Comparison of ENCODE assay signal across 1 cellular context in the genomic region with DNA sequence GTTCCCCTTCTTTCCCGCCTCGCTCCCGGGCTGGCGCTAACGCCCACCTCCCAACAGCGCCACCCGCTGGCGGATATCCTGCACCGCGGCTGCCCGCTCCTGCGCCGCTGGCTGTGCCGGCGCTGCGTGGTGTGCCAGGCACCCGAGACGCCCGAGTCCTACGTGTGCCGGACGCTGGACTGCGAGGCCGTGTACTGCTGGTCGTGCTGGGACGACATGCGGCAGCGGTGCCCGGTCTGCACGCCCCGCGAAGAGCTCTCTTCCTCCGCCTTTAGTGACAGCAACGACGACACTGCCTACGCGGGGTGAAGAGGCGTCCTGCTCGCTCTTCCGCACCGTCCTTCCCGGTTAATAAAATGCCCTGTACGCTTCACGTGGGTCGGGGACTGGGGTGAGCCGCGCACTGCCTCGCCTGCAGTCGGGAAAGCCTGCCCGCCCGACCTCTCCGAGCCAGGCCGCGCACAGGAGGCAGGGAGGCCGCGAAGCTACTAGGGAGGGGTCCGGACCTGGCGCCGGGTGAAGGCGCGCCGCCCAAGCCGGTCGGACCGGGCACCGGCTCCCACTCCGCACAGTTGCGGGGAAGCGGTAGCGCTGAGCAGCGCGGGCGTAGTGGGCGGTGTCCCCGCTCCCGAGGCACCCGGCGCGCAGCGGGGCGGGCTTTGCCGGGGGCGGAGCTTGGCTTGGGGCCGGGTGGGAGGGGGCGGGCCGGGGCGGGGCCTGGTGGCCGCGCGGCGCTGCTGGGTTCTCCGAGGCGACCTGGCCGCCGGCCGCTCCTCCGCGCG.
A peak's percentile ranks its signal among the peaks of the same experiment; 100 is the strongest.
TF ChIP-seq lines count a peak whose summit lies in the region.

A gene with protein sequence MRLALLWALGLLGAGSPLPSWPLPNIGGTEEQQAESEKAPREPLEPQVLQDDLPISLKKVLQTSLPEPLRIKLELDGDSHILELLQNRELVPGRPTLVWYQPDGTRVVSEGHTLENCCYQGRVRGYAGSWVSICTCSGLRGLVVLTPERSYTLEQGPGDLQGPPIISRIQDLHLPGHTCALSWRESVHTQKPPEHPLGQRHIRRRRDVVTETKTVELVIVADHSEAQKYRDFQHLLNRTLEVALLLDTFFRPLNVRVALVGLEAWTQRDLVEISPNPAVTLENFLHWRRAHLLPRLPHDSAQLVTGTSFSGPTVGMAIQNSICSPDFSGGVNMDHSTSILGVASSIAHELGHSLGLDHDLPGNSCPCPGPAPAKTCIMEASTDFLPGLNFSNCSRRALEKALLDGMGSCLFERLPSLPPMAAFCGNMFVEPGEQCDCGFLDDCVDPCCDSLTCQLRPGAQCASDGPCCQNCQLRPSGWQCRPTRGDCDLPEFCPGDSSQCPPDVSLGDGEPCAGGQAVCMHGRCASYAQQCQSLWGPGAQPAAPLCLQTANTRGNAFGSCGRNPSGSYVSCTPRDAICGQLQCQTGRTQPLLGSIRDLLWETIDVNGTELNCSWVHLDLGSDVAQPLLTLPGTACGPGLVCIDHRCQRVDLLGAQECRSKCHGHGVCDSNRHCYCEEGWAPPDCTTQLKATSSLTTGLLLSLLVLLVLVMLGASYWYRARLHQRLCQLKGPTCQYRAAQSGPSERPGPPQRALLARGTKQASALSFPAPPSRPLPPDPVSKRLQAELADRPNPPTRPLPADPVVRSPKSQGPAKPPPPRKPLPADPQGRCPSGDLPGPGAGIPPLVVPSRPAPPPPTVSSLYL (plus strand): TSS at position 757 of the 782 bp plus-strand sequence. CDS start 71 bp downstream, outside the sequence.

TF ChIP-seq in K562, 482 proteins besides CTCF, POLR2A, EP300 and RAD21 (continued from another document and continues in another):
- TF ChIP-seq, protein P1, sequence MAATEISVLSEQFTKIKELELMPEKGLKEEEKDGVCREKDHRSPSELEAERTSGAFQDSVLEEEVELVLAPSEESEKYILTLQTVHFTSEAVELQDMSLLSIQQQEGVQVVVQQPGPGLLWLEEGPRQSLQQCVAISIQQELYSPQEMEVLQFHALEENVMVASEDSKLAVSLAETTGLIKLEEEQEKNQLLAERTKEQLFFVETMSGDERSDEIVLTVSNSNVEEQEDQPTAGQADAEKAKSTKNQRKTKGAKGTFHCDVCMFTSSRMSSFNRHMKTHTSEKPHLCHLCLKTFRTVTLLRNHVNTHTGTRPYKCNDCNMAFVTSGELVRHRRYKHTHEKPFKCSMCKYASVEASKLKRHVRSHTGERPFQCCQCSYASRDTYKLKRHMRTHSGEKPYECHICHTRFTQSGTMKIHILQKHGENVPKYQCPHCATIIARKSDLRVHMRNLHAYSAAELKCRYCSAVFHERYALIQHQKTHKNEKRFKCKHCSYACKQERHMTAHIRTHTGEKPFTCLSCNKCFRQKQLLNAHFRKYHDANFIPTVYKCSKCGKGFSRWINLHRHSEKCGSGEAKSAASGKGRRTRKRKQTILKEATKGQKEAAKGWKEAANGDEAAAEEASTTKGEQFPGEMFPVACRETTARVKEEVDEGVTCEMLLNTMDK (IDR thresholded peaks at IDR 0.05; ENCODE audit: borderline replicate concordance, insufficient read depth, low read depth, low read length, poor library complexity, severe bottlenecking) = peak; percentile 92
- TF ChIP-seq FOXA3 (CRISPR knock-in tag; conservative IDR thresholded peaks at IDR 0.05 in 1 of 2, IDR thresholded peaks at IDR 0.05 in 1 of 2) (0 out of 4 replicates have a peak, but pooled peaks of 1 of the 2 experiments have one; percentile 48), ZNF766 (CRISPR knock-in tag; conservative IDR thresholded peaks at IDR 0.05) (peak; percentile 76), ZC3H4 (CRISPR knock-in tag; IDR thresholded peaks at IDR 0.05; ENCODE audit: borderline replicate concordance) (0 out of 2 replicates have a peak, but pooled peaks have one; percentile 7), SMC3 (conservative IDR thresholded peaks at IDR 0.05; ENCODE audit: insufficient read depth, low read depth, low read length) (peak; percentile 22; the same call in 1 of the 2 replicates), TEAD4 (IDR thresholded peaks at IDR 0.05; ENCODE audit: low read length) (no peak), TEAD4 (CRISPR knock-in tag; IDR thresholded peaks at IDR 0.05; ENCODE audit: borderline replicate concordance) (no peak), KDM5B (IDR thresholded peaks at IDR 0.05; ENCODE audit: insufficient replicate concordance, low read depth, low read length) (peak; percentile 66), FOXP1 (CRISPR knock-in tag; IDR thresholded peaks at IDR 0.05) (peak; percentile 86; the same call in 1 of the 2 replicates), HCFC1 (IDR thresholded peaks at IDR 0.05; ENCODE audit: low read depth, low read length) (peak; percentile 52; the same call in 1 of the 2 replicates), CTBP1 (IDR thresholded peaks at IDR 0.05; ENCODE audit: borderline replicate concordance) (peak; percentile 96), MYNN (IDR thresholded peaks at IDR 0.05) (peak; percentile 73), MYNN (CRISPR knock-in tag; IDR thresholded peaks at IDR 0.05) (no peak), LARP7 (IDR thresholded peaks at IDR 0.05) (peak; percentile 79; the same call in 1 of the 2 replicates), JUND (IDR thresholded peaks at IDR 0.05; ENCODE audit: borderline replicate concordance, low read depth, low read length) (peak; percentile 50; the same call in 1 of the 2 replicates), JUND (tag; IDR thresholded peaks at IDR 0.05; ENCODE audit: borderline replicate concordance, low read depth, low read length) (peak; percentile 26; the same call in 1 of the 3 replicates), MTA2 (IDR thresholded peaks at IDR 0.05; ENCODE audit: low read depth) (no peak), ZNF551 (CRISPR knock-in tag; IDR thresholded peaks at IDR 0.05) (no peak), SIRT6 (IDR thresholded peaks at IDR 0.05; ENCODE audit: low read depth, low read length) (no peak), SRSF1 (IDR thresholded peaks at IDR 0.05; ENCODE audit: low read depth, low read length) (no peak), ZBED1 (IDR thresholded peaks at IDR 0.05) (peak; percentile 69; the same call in 1 of the 2 replicates), JUN (IDR thresholded peaks at IDR 0.05; ENCODE audit: borderline replicate concordance, low read depth, low read length) (no peak), JUN (CRISPR knock-in tag; IDR thresholded peaks at IDR 0.05; ENCODE audit: borderline replicate concordance) (peak; percentile 75; the same call in 1 of the 2 replicates), PURB (CRISPR knock-in tag; IDR thresholded peaks at IDR 0.05; ENCODE audit: low read depth) (no peak), ZNF589 (CRISPR knock-in tag; IDR thresholded peaks at IDR 0.05; ENCODE audit: low read depth) (peak; percentile 66; the same call in 1 of the 2 replicates)
- TF ChIP-seq, protein P2, sequence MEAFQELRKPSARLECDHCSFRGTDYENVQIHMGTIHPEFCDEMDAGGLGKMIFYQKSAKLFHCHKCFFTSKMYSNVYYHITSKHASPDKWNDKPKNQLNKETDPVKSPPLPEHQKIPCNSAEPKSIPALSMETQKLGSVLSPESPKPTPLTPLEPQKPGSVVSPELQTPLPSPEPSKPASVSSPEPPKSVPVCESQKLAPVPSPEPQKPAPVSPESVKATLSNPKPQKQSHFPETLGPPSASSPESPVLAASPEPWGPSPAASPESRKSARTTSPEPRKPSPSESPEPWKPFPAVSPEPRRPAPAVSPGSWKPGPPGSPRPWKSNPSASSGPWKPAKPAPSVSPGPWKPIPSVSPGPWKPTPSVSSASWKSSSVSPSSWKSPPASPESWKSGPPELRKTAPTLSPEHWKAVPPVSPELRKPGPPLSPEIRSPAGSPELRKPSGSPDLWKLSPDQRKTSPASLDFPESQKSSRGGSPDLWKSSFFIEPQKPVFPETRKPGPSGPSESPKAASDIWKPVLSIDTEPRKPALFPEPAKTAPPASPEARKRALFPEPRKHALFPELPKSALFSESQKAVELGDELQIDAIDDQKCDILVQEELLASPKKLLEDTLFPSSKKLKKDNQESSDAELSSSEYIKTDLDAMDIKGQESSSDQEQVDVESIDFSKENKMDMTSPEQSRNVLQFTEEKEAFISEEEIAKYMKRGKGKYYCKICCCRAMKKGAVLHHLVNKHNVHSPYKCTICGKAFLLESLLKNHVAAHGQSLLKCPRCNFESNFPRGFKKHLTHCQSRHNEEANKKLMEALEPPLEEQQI (IDR thresholded peaks at IDR 0.05) = no peak
- TF ChIP-seq, protein P3, sequence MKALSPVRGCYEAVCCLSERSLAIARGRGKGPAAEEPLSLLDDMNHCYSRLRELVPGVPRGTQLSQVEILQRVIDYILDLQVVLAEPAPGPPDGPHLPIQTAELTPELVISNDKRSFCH (CRISPR knock-in tag; IDR thresholded peaks at IDR 0.05) = no peak
- TF ChIP-seq, protein P3 (tag; IDR thresholded peaks at IDR 0.05) = peak; percentile 86; the same call in 1 of the 2 replicates
- TF ChIP-seq, protein P4, sequence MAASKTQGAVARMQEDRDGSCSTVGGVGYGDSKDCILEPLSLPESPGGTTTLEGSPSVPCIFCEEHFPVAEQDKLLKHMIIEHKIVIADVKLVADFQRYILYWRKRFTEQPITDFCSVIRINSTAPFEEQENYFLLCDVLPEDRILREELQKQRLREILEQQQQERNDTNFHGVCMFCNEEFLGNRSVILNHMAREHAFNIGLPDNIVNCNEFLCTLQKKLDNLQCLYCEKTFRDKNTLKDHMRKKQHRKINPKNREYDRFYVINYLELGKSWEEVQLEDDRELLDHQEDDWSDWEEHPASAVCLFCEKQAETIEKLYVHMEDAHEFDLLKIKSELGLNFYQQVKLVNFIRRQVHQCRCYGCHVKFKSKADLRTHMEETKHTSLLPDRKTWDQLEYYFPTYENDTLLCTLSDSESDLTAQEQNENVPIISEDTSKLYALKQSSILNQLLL (CRISPR knock-in tag; IDR thresholded peaks at IDR 0.05; ENCODE audit: borderline replicate concordance) = no peak
- TF ChIP-seq, protein P5, sequence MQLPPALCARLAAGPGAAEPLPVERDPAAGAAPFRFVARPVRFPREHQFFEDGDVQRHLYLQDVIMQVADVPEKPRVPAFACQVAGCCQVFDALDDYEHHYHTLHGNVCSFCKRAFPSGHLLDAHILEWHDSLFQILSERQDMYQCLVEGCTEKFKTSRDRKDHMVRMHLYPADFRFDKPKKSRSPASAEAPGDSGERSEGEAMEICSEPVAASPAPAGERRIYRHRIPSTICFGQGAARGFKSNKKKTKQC (CRISPR knock-in tag; IDR thresholded peaks at IDR 0.05) = peak; percentile 83; the same call in 1 of the 2 replicates
- TF ChIP-seq, protein P6, sequence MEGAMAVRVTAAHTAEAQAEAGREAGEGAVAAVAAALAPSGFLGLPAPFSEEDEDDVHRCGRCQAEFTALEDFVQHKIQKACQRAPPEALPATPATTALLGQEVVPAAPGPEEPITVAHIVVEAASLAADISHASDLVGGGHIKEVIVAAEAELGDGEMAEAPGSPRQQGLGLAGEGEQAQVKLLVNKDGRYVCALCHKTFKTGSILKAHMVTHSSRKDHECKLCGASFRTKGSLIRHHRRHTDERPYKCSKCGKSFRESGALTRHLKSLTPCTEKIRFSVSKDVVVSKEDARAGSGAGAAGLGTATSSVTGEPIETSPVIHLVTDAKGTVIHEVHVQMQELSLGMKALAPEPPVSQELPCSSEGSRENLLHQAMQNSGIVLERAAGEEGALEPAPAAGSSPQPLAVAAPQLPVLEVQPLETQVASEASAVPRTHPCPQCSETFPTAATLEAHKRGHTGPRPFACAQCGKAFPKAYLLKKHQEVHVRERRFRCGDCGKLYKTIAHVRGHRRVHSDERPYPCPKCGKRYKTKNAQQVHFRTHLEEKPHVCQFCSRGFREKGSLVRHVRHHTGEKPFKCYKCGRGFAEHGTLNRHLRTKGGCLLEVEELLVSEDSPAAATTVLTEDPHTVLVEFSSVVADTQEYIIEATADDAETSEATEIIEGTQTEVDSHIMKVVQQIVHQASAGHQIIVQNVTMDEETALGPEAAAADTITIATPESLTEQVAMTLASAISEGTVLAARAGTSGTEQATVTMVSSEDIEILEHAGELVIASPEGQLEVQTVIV (CRISPR knock-in tag; IDR thresholded peaks at IDR 0.05; ENCODE audit: borderline replicate concordance) = no peak
- TF ChIP-seq, protein P7, sequence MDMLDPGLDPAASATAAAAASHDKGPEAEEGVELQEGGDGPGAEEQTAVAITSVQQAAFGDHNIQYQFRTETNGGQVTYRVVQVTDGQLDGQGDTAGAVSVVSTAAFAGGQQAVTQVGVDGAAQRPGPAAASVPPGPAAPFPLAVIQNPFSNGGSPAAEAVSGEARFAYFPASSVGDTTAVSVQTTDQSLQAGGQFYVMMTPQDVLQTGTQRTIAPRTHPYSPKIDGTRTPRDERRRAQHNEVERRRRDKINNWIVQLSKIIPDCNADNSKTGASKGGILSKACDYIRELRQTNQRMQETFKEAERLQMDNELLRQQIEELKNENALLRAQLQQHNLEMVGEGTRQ (CRISPR knock-in tag; IDR thresholded peaks at IDR 0.05) = no peak
- TF ChIP-seq, protein P8, sequence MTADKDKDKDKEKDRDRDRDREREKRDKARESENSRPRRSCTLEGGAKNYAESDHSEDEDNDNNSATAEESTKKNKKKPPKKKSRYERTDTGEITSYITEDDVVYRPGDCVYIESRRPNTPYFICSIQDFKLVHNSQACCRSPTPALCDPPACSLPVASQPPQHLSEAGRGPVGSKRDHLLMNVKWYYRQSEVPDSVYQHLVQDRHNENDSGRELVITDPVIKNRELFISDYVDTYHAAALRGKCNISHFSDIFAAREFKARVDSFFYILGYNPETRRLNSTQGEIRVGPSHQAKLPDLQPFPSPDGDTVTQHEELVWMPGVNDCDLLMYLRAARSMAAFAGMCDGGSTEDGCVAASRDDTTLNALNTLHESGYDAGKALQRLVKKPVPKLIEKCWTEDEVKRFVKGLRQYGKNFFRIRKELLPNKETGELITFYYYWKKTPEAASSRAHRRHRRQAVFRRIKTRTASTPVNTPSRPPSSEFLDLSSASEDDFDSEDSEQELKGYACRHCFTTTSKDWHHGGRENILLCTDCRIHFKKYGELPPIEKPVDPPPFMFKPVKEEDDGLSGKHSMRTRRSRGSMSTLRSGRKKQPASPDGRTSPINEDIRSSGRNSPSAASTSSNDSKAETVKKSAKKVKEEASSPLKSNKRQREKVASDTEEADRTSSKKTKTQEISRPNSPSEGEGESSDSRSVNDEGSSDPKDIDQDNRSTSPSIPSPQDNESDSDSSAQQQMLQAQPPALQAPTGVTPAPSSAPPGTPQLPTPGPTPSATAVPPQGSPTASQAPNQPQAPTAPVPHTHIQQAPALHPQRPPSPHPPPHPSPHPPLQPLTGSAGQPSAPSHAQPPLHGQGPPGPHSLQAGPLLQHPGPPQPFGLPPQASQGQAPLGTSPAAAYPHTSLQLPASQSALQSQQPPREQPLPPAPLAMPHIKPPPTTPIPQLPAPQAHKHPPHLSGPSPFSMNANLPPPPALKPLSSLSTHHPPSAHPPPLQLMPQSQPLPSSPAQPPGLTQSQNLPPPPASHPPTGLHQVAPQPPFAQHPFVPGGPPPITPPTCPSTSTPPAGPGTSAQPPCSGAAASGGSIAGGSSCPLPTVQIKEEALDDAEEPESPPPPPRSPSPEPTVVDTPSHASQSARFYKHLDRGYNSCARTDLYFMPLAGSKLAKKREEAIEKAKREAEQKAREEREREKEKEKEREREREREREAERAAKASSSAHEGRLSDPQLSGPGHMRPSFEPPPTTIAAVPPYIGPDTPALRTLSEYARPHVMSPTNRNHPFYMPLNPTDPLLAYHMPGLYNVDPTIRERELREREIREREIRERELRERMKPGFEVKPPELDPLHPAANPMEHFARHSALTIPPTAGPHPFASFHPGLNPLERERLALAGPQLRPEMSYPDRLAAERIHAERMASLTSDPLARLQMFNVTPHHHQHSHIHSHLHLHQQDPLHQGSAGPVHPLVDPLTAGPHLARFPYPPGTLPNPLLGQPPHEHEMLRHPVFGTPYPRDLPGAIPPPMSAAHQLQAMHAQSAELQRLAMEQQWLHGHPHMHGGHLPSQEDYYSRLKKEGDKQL (CRISPR knock-in tag; IDR thresholded peaks at IDR 0.05; ENCODE audit: borderline replicate concordance) = no peak
